Comparison of ENCODE assay signal across 1 cellular context in genomic region chr2:98399112-98399511, GRCh38.
TF ChIP-seq lines count a peak whose summit lies in the region.

No MANE protein-coding gene starts in this region.

TF ChIP-seq in A549, 52 proteins besides CTCF, POLR2A, EP300 and RAD21:
- TF ChIP-seq RFX5 (IDR thresholded peaks at IDR 0.05) (peak; percentile 91), FOSB (CRISPR knock-in tag; IDR thresholded peaks at IDR 0.05) (no peak)
TF ChIP-seq in A549: peak in this region for 1.
